In genomic region chr17:60079401-60079861, GRCh38 we compare ENCODE assay signal across 8 cellular contexts. TPM values are rescaled to one million over a fixed set of nuclear protein-coding genes. Genes with fewer than 3 reads are reported as not detected.
DNase-seq lines count a peak whose midpoint lies in the region; ATAC-seq and TF ChIP-seq lines count a peak whose summit lies in the region.

No MANE protein-coding gene starts in this region.

- H3K27ac ChIP-seq in lower lobe of right lung, result peak overlapping the region; percentile 83
- H3K27ac ChIP-seq in uterus, result peak overlapping the region; percentile 74 to 80

- H3K9me3 ChIP-seq in lower lobe of right lung, result no peaks in the 10 kb centered on the region
- H3K9me3 ChIP-seq in uterus, result no peaks in the 10 kb centered on the region

- TF ChIP-seq CTCF in NB4 (IDR thresholded peaks at IDR 0.05; ENCODE audit: low read depth, low read length) (no peak), lower lobe of right lung (IDR thresholded peaks at IDR 0.05) (no peak), uterus (IDR thresholded peaks at IDR 0.05) (no peak)

- peak; percentile 7 for DNase-seq in ELF-1 (ENCODE audit: low read depth, low spot score)
- DNase-seq in NB4 (ENCODE audit: low read depth), result no peak
- peak; percentile 54 to 70 for DNase-seq in T47D (ENCODE audit: low read depth in 1 of 2, low spot score in 1 of 2)
- no peak for DNase-seq in lower lobe of right lung
- DNase-seq in uterus, result no peak
- no peak for DNase-seq in SHP77 (lab: John Stamatoyannopoulos, UW)
- no peak for DNase-seq in UCSD-AML1 (lab: John Stamatoyannopoulos, UW; ENCODE audit: unreplicated experiment)

- H3K36me3 ChIP-seq in lower lobe of right lung (peaks cover 21% of the 10 kb centered on the region), uterus (no peaks in the 10 kb centered on the region)

- in situ Hi-C loops in T47D (cut with HindIII; ENCODE audit: low pct_unique_long_range_greater_than_20kb, low sequenced_read_pairs), result no loop called here

- intact Hi-C loops in lower lobe of right lung (cut with DNase I), result no loop called here
- intact Hi-C loops in uterus (cut with DNase I; ENCODE audit: low total_unique reads), result no loop called here

- peak overlapping the region; percentile 84 for H3K4me3 ChIP-seq in NB4 (ENCODE audit: low read depth, low read length)
- H3K4me3 ChIP-seq in lower lobe of right lung, result peak overlapping the region; percentile 86
- peak overlapping the region; percentile 62 to 88 for H3K4me3 ChIP-seq in uterus

- no peak for TF ChIP-seq POLR2A in NB4 (IDR thresholded peaks at IDR 0.05; ENCODE audit: extremely low read depth, insufficient read length)
- TF ChIP-seq POLR2A in uterus (IDR thresholded peaks at IDR 0.05), result no peak

- H3K4me1 ChIP-seq in lower lobe of right lung (peaks cover 27% of the 10 kb centered on the region), uterus (no peaks in the 10 kb centered on the region)

- H3K27me3 ChIP-seq in lower lobe of right lung (ENCODE audit: low read depth), result no peaks in the 10 kb centered on the region
- H3K27me3 ChIP-seq in uterus, result no peaks in the 10 kb centered on the region

- ATAC-seq in lower lobe of right lung (peak; percentile 37 to 57), HG03457 (IDR thresholded peaks at IDR 0.05; ENCODE audit: unreplicated experiment) (no peak)

RNA-seq across cellular contexts. Expression of gene HEATR6, which starts 0.7 kb away (rescaled TPM):
- 28.2 TPM for total RNA-seq in lower lobe of right lung
- total RNA-seq in uterus, result 10 to 100 TPM in 2 of 4 donors, 1 to 10 TPM in 2; 5.6 to 36.4 (median 15.9) TPM

Comparison
In these comparisons a context has a peak if more than half of its experiments do, and no peak if none do; other contexts are left out.
1. DNase-seq: peak in ELF-1 (single experiment) and T47D (2 of 2); none in NB4 (single experiment), lower lobe of right lung (single experiment), uterus (0 of 2), SHP77 (0 of 2) and UCSD-AML1 (single experiment).
2. Peak in every context shown above with its lines, with median percentiles within 50 percentile points of each other: H3K4me3 ChIP-seq.